Comparison of ENCODE assay signal across 8 cellular contexts in the genomic region with DNA sequence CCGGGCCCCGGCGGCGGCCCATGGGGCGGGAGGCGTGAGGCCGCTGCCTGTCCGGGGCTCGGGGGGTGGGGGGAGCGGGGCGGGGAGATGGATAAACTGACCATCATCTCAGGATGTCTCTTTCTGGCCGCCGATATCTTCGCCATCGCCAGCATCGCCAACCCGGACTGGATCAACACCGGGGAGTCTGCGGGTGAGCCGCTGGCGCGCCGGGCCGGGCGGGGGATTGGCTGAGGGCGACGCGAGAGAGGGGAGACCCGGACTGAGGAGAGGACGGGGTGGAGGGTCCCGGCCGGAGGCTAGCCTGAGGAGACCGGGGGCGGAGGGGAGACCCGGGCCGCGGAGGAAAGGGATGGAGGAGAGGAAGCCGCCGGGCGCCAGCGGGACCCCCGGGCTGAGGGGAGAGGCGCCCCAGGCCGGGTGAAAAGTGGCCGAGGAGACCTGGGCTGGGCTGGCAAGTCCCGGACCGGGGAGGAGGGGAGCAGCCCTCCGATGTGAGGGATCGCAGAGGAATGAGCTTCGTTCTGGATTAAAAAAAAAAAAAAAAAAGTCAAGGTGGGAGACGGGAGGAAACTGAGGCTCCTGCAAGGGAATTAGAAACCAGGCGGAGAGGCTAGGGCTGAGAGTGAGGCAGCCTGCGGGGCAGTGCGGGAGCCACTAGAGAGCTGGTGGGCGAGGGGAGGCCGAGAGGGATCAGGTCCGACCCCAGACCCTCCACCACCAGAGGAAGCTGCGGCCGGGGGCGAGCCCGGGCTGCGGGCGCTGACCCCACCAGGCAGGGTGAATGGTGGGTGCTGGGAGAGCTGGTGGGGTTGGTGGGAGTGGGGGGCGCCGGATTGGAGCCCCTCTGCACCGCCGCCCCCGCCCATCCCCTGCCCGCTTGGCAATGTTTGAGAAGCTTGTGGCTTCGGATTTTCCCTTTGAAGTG. TPM values are rescaled to one million over a fixed set of nuclear protein-coding genes. Genes with fewer than 3 reads are reported as not detected.
DNase-seq lines count a peak whose midpoint lies in the region; ATAC-seq lines count a peak whose summit lies in the region.

No MANE protein-coding gene starts in this region.

- H3K4me3 ChIP-seq in right cardiac atrium (ENCODE audit: low read length) = peak overlapping the region; percentile 98

- H3K4me1 ChIP-seq in right cardiac atrium (ENCODE audit: control insufficient read depth, insufficient read depth, low read length) = peaks cover 2% of the 10 kb centered on the region

- WGBS in right cardiac atrium = under 1% methylated on average over 70 of the region's 70 CpGs

- peak overlapping the region; percentile 61 for H3K27ac Mint-ChIP-seq in activated CD4-positive, alpha-beta T cell treated with anti-CD3 and anti-CD28 coated beads for 36 hours
- H3K27ac Mint-ChIP-seq in activated naive CD4-positive, alpha-beta T cell treated with anti-CD3 and anti-CD28 coated beads, Interleukin-2, amount 50 U/mL, for 24 hours = peak overlapping the region; percentile 79

- H3K4me1 Mint-ChIP-seq in activated CD4-positive, alpha-beta T cell treated with anti-CD3 and anti-CD28 coated beads for 36 hours = peaks cover 50% of the 10 kb centered on the region
- H3K4me1 Mint-ChIP-seq in activated naive CD4-positive, alpha-beta T cell treated with anti-CD3 and anti-CD28 coated beads, Interleukin-2, amount 50 U/mL, for 24 hours = peaks cover 53% of the 10 kb centered on the region

- peak overlapping the region; percentile 84 for H3K4me3 Mint-ChIP-seq in activated CD4-positive, alpha-beta T cell treated with anti-CD3 and anti-CD28 coated beads for 36 hours
- peak overlapping the region; percentile 90 for H3K4me3 Mint-ChIP-seq in activated naive CD4-positive, alpha-beta T cell treated with anti-CD3 and anti-CD28 coated beads, Interleukin-2, amount 50 U/mL, for 24 hours

- peak; percentile 33 for ATAC-seq in activated CD4-positive, alpha-beta T cell treated with anti-CD3 and anti-CD28 coated beads for 36 hours
- ATAC-seq in right cardiac atrium = peak; percentile 32

- H3K36me3 ChIP-seq in KOPT-K1 (ENCODE audit: insufficient read depth, low read length) = no peaks in the 10 kb centered on the region

- POLR2A ChIA-PET in activated CD4-positive, alpha-beta T cell treated with anti-CD3 and anti-CD28 coated beads for 36 hours (lab: Charles Lee) = interaction anchor here (0.5 to 0.7 kb wide), 3 partner anchors 18 to 292 kb away, joined by 3 to 5 read pairs (median 5); no protein-coding TSS in a partner anchor

- no peaks in the 10 kb centered on the region for H3K27me3 ChIP-seq in right cardiac atrium (ENCODE audit: control insufficient read depth, insufficient read depth)

- CTCF ChIA-PET in activated CD4-positive, alpha-beta T cell treated with anti-CD3 and anti-CD28 coated beads for 36 hours (lab: Charles Lee) = interaction anchor here (0.8 to 16.9 kb wide), 11 partner anchors 8 to 183 kb away, joined by 3 to 326 read pairs (median 5); partner anchors contain the start of genes PDZD9 and VWA3A

- H3K9me3 Mint-ChIP-seq in activated CD4-positive, alpha-beta T cell treated with anti-CD3 and anti-CD28 coated beads for 36 hours (ENCODE audit: low read depth) = no peaks in the 10 kb centered on the region
- H3K9me3 Mint-ChIP-seq in activated naive CD4-positive, alpha-beta T cell treated with anti-CD3 and anti-CD28 coated beads, Interleukin-2, amount 50 U/mL, for 24 hours = no peaks in the 10 kb centered on the region

- peak; percentile 52 for DNase-seq in activated CD4-positive, alpha-beta T cell treated with anti-CD3 and anti-CD28 coated beads for 36 hours
- DNase-seq in activated CD4-positive, alpha-beta T cell treated with anti-CD3 and anti-CD28 coated beads for 1 hour = no peak
- DNase-seq in right cardiac atrium (peak; percentile 40 to 69 (median 62)), retina (peak; percentile 75), SW 1271 (lab: John Stamatoyannopoulos, UW) (no peak), mucosa of gallbladder (ENCODE audit: low spot score) (no peak)

- H3K27ac ChIP-seq in KOPT-K1 (ENCODE audit: low read depth, low read length, poor library complexity, severe bottlenecking) = peak overlapping the region; percentile 64
- H3K27ac ChIP-seq in right cardiac atrium (ENCODE audit: low read length) = no peak overlapping the region

- H3K27me3 Mint-ChIP-seq in activated CD4-positive, alpha-beta T cell treated with anti-CD3 and anti-CD28 coated beads for 36 hours = no peaks in the 10 kb centered on the region
- H3K27me3 Mint-ChIP-seq in activated naive CD4-positive, alpha-beta T cell treated with anti-CD3 and anti-CD28 coated beads, Interleukin-2, amount 50 U/mL, for 24 hours = no peaks in the 10 kb centered on the region

- intact Hi-C loops in activated CD4-positive, alpha-beta T cell treated with anti-CD3 and anti-CD28 coated beads for 36 hours (cut with DNase I, micrococcal nuclease) = loop anchor here (1.0 to 2.0 kb wide), 5 partner anchors 56 to 410 kb away; partner anchors contain the start of genes POLR3E (in 2 of the 2), METTL9 (in 1 of the 2) and UQCRC2 (in 1 of the 2)
- intact Hi-C loops in right cardiac atrium (cut with DNase I) = loop anchor here in 1 of 4 donors (10.0 kb wide), 1 partner anchor 286 kb away; the partner anchor contains the start of gene POLR3E

- H3K9me3 ChIP-seq in KOPT-K1 (ENCODE audit: insufficient read depth, low read length, poor library complexity, severe bottlenecking) (no peaks in the 10 kb centered on the region), right cardiac atrium (ENCODE audit: control insufficient read depth, low read length) (no peaks in the 10 kb centered on the region)

- peaks cover 5% of the 10 kb centered on the region for H3K36me3 Mint-ChIP-seq in activated CD4-positive, alpha-beta T cell treated with anti-CD3 and anti-CD28 coated beads for 36 hours (ENCODE audit: low read depth)
- H3K36me3 Mint-ChIP-seq in activated naive CD4-positive, alpha-beta T cell treated with anti-CD3 and anti-CD28 coated beads, Interleukin-2, amount 50 U/mL, for 24 hours = no peaks in the 10 kb centered on the region

RNA-seq across cellular contexts. Expression of gene MOSMO, which starts 0.6 kb away (rescaled TPM):
- total RNA-seq in activated CD4-positive, alpha-beta T cell treated with anti-CD3 and anti-CD28 coated beads for 36 hours = 1 to 10 TPM; 7.7 to 8.0 TPM
- total RNA-seq in right cardiac atrium (10 to 100 TPM; 10.6 to 14.8 (median 12.2) TPM), mucosa of gallbladder (11.3 TPM)
- polyA plus RNA-seq in right cardiac atrium = 10.4 TPM

RNA-seq across cellular contexts. Expression of gene PDZD9, which starts 7.6 kb away (rescaled TPM):
- not detected for total RNA-seq in activated CD4-positive, alpha-beta T cell treated with anti-CD3 and anti-CD28 coated beads for 36 hours
- total RNA-seq in right cardiac atrium = not detected
- not detected for polyA plus RNA-seq in right cardiac atrium
- not detected for total RNA-seq in mucosa of gallbladder

RNA-seq across cellular contexts. Expression of gene UQCRC2, which starts 55.3 kb away (rescaled TPM):
- 100 to 1,000 TPM; 321 to 367 TPM for total RNA-seq in activated CD4-positive, alpha-beta T cell treated with anti-CD3 and anti-CD28 coated beads for 36 hours
- 100 to 1,000 TPM; 516 to 665 (median 637) TPM for total RNA-seq in right cardiac atrium
- 321 TPM for polyA plus RNA-seq in right cardiac atrium
- total RNA-seq in mucosa of gallbladder = 235 TPM

Comparison
In these comparisons a context has a peak if more than half of its experiments do, and no peak if none do; other contexts are left out.
1. DNase-seq: peak in activated CD4-positive, alpha-beta T cell treated with anti-CD3 and anti-CD28 coated beads for 36 hours (single experiment), right cardiac atrium (3 of 3) and retina (single experiment); none in activated CD4-positive, alpha-beta T cell treated with anti-CD3 and anti-CD28 coated beads for 1 hour (single experiment), SW 1271 (0 of 2) and mucosa of gallbladder (single experiment).